Comparison of ENCODE assay signal across 8 cellular contexts in the genomic region with DNA sequence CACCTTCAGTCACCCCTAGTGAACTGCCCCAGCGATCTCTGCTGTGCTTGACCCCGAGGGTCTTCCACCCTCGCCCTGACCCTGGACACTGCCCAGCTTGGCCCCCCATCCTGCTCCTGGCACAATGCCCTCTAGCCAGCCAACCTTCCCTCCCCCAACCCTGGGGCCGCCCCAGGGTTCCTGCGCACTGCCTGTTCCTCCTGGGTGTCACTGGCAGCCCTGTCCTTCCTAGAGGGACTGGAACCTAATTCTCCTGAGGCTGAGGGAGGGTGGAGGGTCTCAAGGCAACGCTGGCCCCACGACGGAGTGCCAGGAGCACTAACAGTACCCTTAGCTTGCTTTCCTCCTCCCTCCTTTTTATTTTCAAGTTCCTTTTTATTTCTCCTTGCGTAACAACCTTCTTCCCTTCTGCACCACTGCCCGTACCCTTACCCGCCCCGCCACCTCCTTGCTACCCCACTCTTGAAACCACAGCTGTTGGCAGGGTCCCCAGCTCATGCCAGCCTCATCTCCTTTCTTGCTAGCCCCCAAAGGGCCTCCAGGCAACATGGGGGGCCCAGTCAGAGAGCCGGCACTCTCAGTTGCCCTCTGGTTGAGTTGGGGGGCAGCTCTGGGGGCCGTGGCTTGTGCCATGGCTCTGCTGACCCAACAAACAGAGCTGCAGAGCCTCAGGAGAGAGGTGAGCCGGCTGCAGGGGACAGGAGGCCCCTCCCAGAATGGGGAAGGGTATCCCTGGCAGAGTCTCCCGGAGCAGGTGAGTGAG. TPM values are rescaled to one million over a fixed set of nuclear protein-coding genes. Genes with fewer than 3 reads are reported as not detected.
DNase-seq lines count a peak whose midpoint lies in the region; ATAC-seq and TF ChIP-seq lines count a peak whose summit lies in the region.

A gene with protein sequence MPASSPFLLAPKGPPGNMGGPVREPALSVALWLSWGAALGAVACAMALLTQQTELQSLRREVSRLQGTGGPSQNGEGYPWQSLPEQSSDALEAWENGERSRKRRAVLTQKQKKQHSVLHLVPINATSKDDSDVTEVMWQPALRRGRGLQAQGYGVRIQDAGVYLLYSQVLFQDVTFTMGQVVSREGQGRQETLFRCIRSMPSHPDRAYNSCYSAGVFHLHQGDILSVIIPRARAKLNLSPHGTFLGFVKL (plus strand): TSS at position 207 of the 763 bp plus-strand sequence. CDS start 290 bp downstream, at position 497.

- H3K9me3 ChIP-seq in right atrium auricular region (no peaks in the 10 kb centered on the region), skeletal muscle tissue (ENCODE audit: control insufficient read depth in 3 of 3, low read length in 3 of 3) (no peaks in the 10 kb centered on the region)

- peak within 1 kb of the TSS; percentile 59 for H3K4me3 ChIP-seq in HL-60 (replicated peaks; ENCODE audit: insufficient read depth, low read length)
- peak within 1 kb of the TSS; percentile 16 to 76 for H3K4me3 ChIP-seq in right atrium auricular region
- H3K4me3 ChIP-seq in skeletal muscle tissue (ENCODE audit: low read length in 3 of 3): peak within 1 kb of the TSS; percentile 67 to 72 (median 72)

- H3K27me3 ChIP-seq in HL-60 (ENCODE audit: insufficient read depth, poor library complexity, severe bottlenecking): no peaks in the 10 kb centered on the region
- H3K27me3 ChIP-seq in right atrium auricular region: no peaks in the 10 kb centered on the region
- H3K27me3 ChIP-seq in skeletal muscle tissue (ENCODE audit: control insufficient read depth in 3 of 3, insufficient read depth in 3 of 3, low read length in 3 of 3): no peaks in the 10 kb centered on the region

- DNase-seq in HL-60 (ENCODE audit: low read depth in 1 of 2, low spot score in 1 of 2): peak in 1 of 2 experiments; percentile 69
- peak; percentile 76 for DNase-seq in UCSD-AML1 (lab: John Stamatoyannopoulos, UW; ENCODE audit: unreplicated experiment)
- DNase-seq in right atrium auricular region (ENCODE audit: low spot score): no peak
- DNase-seq in NCI-H526 treated with DMSO at 0.1 percent for 48 hours (lab: John Stamatoyannopoulos, UW): no peak
- no peak for DNase-seq in activated CD4-positive, alpha-beta T cell treated with anti-CD3 and anti-CD28 coated beads for 4 hours
- DNase-seq in GM10248 (ENCODE audit: extremely low spot score): no peak

- TF ChIP-seq CTCF in HL-60 (IDR thresholded peaks at IDR 0.05; ENCODE audit: insufficient read depth, low read length) (no peak), right atrium auricular region (IDR thresholded peaks at IDR 0.05) (no peak), GM10248 (IDR thresholded peaks at IDR 0.05; ENCODE audit: control extremely low read depth, extremely low read depth, low read depth, missing control alignments) (no peak)

- ATAC-seq in HG03025 (IDR thresholded peaks at IDR 0.05; ENCODE audit: low FRiP score, unreplicated experiment): no peak

- H3K27ac ChIP-seq in HL-60 (replicated peaks): peak within 1 kb of the TSS; percentile 94
- peak within 1 kb of the TSS; percentile 86 to 95 for H3K27ac ChIP-seq in right atrium auricular region
- H3K27ac ChIP-seq in skeletal muscle tissue (ENCODE audit: low read depth, low read length): peak within 1 kb of the TSS; percentile 91

- peaks cover 0 to 62% of the 10 kb centered on the region in 2 donors for H3K4me1 ChIP-seq in right atrium auricular region
- peaks cover 49 to 53% (median 53%) of the 10 kb centered on the region in 3 donors for H3K4me1 ChIP-seq in skeletal muscle tissue (ENCODE audit: control insufficient read depth in 3 of 3, insufficient read depth in 3 of 3, low read length in 3 of 3)

- CTCF ChIA-PET in GM10248 (lab: Yijun Ruan, JAX): interaction anchor here (0.9 to 6.5 kb wide), 4 partner anchors 9 to 204 kb away, joined by 3 to 55 read pairs (median 26); a partner anchor contains a TSS

- peak within 1 kb of the TSS; percentile 87 to 89 (median 88) for H3K9ac ChIP-seq in skeletal muscle tissue (ENCODE audit: low read depth in 1 of 3, low read length in 3 of 3)

- peaks cover 7% of the 10 kb centered on the region for H3K36me3 ChIP-seq in right atrium auricular region
- H3K36me3 ChIP-seq in skeletal muscle tissue (ENCODE audit: control insufficient read depth in 3 of 3, insufficient read depth in 3 of 3, low read length in 3 of 3): peaks cover under 1 to 4% (median 2%) of the 10 kb centered on the region in 3 donors

- POLR2A ChIA-PET in GM10248 (lab: Yijun Ruan, JAX): interaction anchor here (0.6 kb wide), 1 partner anchor 21 kb away, joined by 3 read pairs; a partner anchor contains a TSS

RNA-seq across cellular contexts. Expression of the gene that starts here (rescaled TPM):
- total RNA-seq in right atrium auricular region (10 to 100 TPM; 11.0 to 16.9 TPM), skeletal muscle tissue (2.1 TPM)
